10 cellular contexts compared by ENCODE assay signal in the genomic region with DNA sequence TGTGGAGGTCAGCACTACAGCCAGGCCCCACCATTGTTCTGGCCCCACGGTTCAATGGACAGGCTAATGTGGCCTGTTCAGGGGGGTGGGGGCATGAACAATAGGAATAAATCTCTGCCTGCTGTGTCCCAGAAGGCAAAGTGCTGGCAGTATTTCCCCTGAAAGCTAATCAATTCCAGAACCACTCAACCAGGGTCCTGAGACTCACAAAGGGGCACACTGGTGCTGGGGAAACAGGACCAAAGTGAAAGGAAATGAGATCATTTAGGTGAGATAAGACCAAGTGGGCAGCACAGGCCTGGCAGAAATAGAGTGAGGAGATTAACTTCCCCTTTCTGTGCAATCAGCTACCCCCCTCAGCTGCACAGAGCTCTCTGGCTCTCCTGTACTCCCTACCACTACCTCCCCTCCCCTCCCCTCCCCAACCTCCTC. TPM values are rescaled to one million over a fixed set of nuclear protein-coding genes. Genes with fewer than 3 reads are reported as not detected.
A peak's percentile ranks its signal among the peaks of the same experiment; 100 is the strongest.
DNase-seq lines count a peak whose midpoint lies in the region; ATAC-seq and TF ChIP-seq lines count a peak whose summit lies in the region.
"Had no signal": no experiment of that assay in that cellular context is flagged by ENCODE, and none has a peak within 500 bp of the region (broad histone marks: within the 10 kb centered on the region; RNA-seq: fewer than 3 reads in every experiment).

No MANE protein-coding gene starts in this region.

- peaks cover 58% of the 10 kb centered on the region for H3K4me1 Mint-ChIP-seq in activated T-helper 17 cell treated with anti-CD3 and anti-CD28 coated beads, Interleukin-2, amount 50 U/mL, for 72 hours
- H3K4me1 Mint-ChIP-seq in GM23338, result peaks cover 10% of the 10 kb centered on the region
- no peaks in the 10 kb centered on the region for H3K4me1 Mint-ChIP-seq in Caco-2 (ENCODE audit: low read depth, unreplicated experiment)

- H3K27ac Mint-ChIP-seq in activated T-helper 17 cell treated with anti-CD3 and anti-CD28 coated beads, Interleukin-2, amount 50 U/mL, for 72 hours, result peak overlapping the region; percentile 99
- no peak overlapping the region for H3K27ac Mint-ChIP-seq in GM23338
- H3K27ac Mint-ChIP-seq in Caco-2 (ENCODE audit: unreplicated experiment), result no peak overlapping the region
- H3K27ac Mint-ChIP-seq: activated naive CD4-positive, alpha-beta T cell treated with anti-CD3 and anti-CD28 coated beads, Interleukin-2, amount 50 U/mL, for 24 hours had no signal

- H3K9me3 Mint-ChIP-seq in activated T-helper 17 cell treated with anti-CD3 and anti-CD28 coated beads, Interleukin-2, amount 50 U/mL, for 72 hours, result no peaks in the 10 kb centered on the region
- H3K9me3 Mint-ChIP-seq in GM23338 (no peaks in the 10 kb centered on the region), Caco-2 (ENCODE audit: unreplicated experiment) (peaks cover 11% of the 10 kb centered on the region)
- H3K9me3 Mint-ChIP-seq: activated naive CD4-positive, alpha-beta T cell treated with anti-CD3 and anti-CD28 coated beads, Interleukin-2, amount 50 U/mL, for 24 hours had no signal

- peaks cover 14% of the 10 kb centered on the region; the same call in 1 of the 2 replicates for H3K4me1 ChIP-seq in GM23338 (ENCODE audit: insufficient read depth)
- H3K4me1 ChIP-seq in Caco-2, result no peaks in the 10 kb centered on the region

- peak overlapping the region; percentile 16 for H3K4me3 Mint-ChIP-seq in activated T-helper 17 cell treated with anti-CD3 and anti-CD28 coated beads, Interleukin-2, amount 50 U/mL, for 72 hours
- no peak overlapping the region for H3K4me3 Mint-ChIP-seq in GM23338
- no peak overlapping the region for H3K4me3 Mint-ChIP-seq in Caco-2 (ENCODE audit: unreplicated experiment)
- H3K4me3 Mint-ChIP-seq: activated naive CD4-positive, alpha-beta T cell treated with anti-CD3 and anti-CD28 coated beads, Interleukin-2, amount 50 U/mL, for 24 hours had no signal

- peaks cover 5% of the 10 kb centered on the region; the same call in 1 of the 2 replicates for H3K9me2 ChIP-seq in GM23338 (ENCODE audit: insufficient read depth)

- CTCF ChIA-PET in Caco-2 (lab: Charles Lee), result no interaction called here

- ATAC-seq in HG03521 (IDR thresholded peaks at IDR 0.05; ENCODE audit: unreplicated experiment) (peak; percentile 57), GM23338 (no peak)
- ATAC-seq in activated T-helper 17 cell treated with anti-CD3 and anti-CD28 coated beads, Interleukin-2, amount 50 U/mL, for 72 hours (replicated peaks), result no peak

- no peaks in the 10 kb centered on the region for H3K27me3 Mint-ChIP-seq in activated T-helper 17 cell treated with anti-CD3 and anti-CD28 coated beads, Interleukin-2, amount 50 U/mL, for 72 hours
- H3K27me3 Mint-ChIP-seq in GM23338 (ENCODE audit: insufficient read depth, low read depth, poor library complexity), result no peaks in the 10 kb centered on the region
- H3K27me3 Mint-ChIP-seq in Caco-2 (ENCODE audit: insufficient read depth, unreplicated experiment), result no peaks in the 10 kb centered on the region
- H3K27me3 Mint-ChIP-seq: activated naive CD4-positive, alpha-beta T cell treated with anti-CD3 and anti-CD28 coated beads, Interleukin-2, amount 50 U/mL, for 24 hours had no signal

- H2AFZ ChIP-seq in GM23338, result no peak overlapping the region

- no peak overlapping the region for H3K4me2 ChIP-seq in GM23338

- no peaks in the 10 kb centered on the region for H3K9me3 ChIP-seq in Caco-2

- DNase-seq in CD1c-positive myeloid dendritic cell (ENCODE audit: extremely low spot score) (peak; percentile 54), GM20000 (ENCODE audit: low spot score) (peak; percentile 42), GM23338 (ENCODE audit: low spot score) (no peak), Caco-2 (no peak), NCI-H82 (lab: John Stamatoyannopoulos, UW) (no peak), SHP77 (lab: John Stamatoyannopoulos, UW) (no peak)
- DNase-seq: NCI-H1092 had no signal

- intact Hi-C loops in Caco-2 (cut with micrococcal nuclease; ENCODE audit: unreplicated experiment), result no loop called here

- peaks cover 8% of the 10 kb centered on the region for H3K36me3 Mint-ChIP-seq in activated T-helper 17 cell treated with anti-CD3 and anti-CD28 coated beads, Interleukin-2, amount 50 U/mL, for 72 hours (ENCODE audit: low read depth)
- H3K36me3 Mint-ChIP-seq in GM23338 (ENCODE audit: low read depth) (no peaks in the 10 kb centered on the region), Caco-2 (ENCODE audit: insufficient read depth, unreplicated experiment) (peaks cover 5% of the 10 kb centered on the region)
- H3K36me3 Mint-ChIP-seq: activated naive CD4-positive, alpha-beta T cell treated with anti-CD3 and anti-CD28 coated beads, Interleukin-2, amount 50 U/mL, for 24 hours had no signal

- H3K79me2 ChIP-seq in GM23338 (replicated peaks; ENCODE audit: insufficient read depth), result no peaks in the 10 kb centered on the region

- no TSS peak for BruUV-seq in Caco-2 (replicated peaks; lab: Mats Ljungman, UMichigan)

- H4K20me1 ChIP-seq in GM23338 (replicated peaks; ENCODE audit: insufficient read depth), result no peaks in the 10 kb centered on the region

- no peak for TF ChIP-seq CTCF in GM20000 (IDR thresholded peaks at IDR 0.05; ENCODE audit: extremely low read depth, missing control alignments)
- no peak for TF ChIP-seq CTCF in GM23338 (conservative IDR thresholded peaks at IDR 0.05; ENCODE audit: low read depth in 2 of 2)
- no peak for TF ChIP-seq CTCF in Caco-2 (IDR thresholded peaks at IDR 0.05; ENCODE audit: insufficient read depth in 1 of 2, low read depth in 1 of 2, low read length in 1 of 2, severe bottlenecking in 1 of 2, unreplicated experiment in 1 of 2)

- no peaks in the 10 kb centered on the region for H3F3A ChIP-seq in GM23338 (replicated peaks; ENCODE audit: low read depth)

- POLR2A ChIA-PET in Caco-2 (lab: Charles Lee), result no interaction called here

- no peak overlapping the region for H3K27ac ChIP-seq in GM23338 (ENCODE audit: low read depth)

- H3K27me3 ChIP-seq in GM23338 (ENCODE audit: insufficient read depth) (no peaks in the 10 kb centered on the region), Caco-2 (replicated peaks; ENCODE audit: control insufficient read depth, insufficient read depth, low read length) (no peaks in the 10 kb centered on the region)

- no peak overlapping the region for H3K4me3 ChIP-seq in GM23338
- H3K4me3 ChIP-seq in Caco-2 (ENCODE audit: low read depth, low read length), result no peak overlapping the region

- H3K36me3 ChIP-seq in GM23338 (ENCODE audit: insufficient read depth) (no peaks in the 10 kb centered on the region), Caco-2 (ENCODE audit: control insufficient read depth, insufficient read depth, low read length) (no peaks in the 10 kb centered on the region)

TF ChIP-seq in GM23338, 12 proteins besides CTCF, POLR2A, EP300 and RAD21 (continues in another document):
- no peak for TF ChIP-seq EZH2phosphoT487 (IDR thresholded peaks at IDR 0.05; ENCODE audit: unreplicated experiment)
- no peak for TF ChIP-seq NANOG (IDR thresholded peaks at IDR 0.05; ENCODE audit: borderline replicate concordance)
- TF ChIP-seq STAT1 (IDR thresholded peaks at IDR 0.05; ENCODE audit: unreplicated experiment), result no peak
- no peak for TF ChIP-seq JUNB (IDR thresholded peaks at IDR 0.05; ENCODE audit: unreplicated experiment)
- TF ChIP-seq CREB1 (CRISPR knock-in tag; IDR thresholded peaks at IDR 0.05; ENCODE audit: low read depth), result no peak
- no peak for TF ChIP-seq POLR2AphosphoS5 (IDR thresholded peaks at IDR 0.05; ENCODE audit: low read depth)
- TF ChIP-seq, protein P1, sequence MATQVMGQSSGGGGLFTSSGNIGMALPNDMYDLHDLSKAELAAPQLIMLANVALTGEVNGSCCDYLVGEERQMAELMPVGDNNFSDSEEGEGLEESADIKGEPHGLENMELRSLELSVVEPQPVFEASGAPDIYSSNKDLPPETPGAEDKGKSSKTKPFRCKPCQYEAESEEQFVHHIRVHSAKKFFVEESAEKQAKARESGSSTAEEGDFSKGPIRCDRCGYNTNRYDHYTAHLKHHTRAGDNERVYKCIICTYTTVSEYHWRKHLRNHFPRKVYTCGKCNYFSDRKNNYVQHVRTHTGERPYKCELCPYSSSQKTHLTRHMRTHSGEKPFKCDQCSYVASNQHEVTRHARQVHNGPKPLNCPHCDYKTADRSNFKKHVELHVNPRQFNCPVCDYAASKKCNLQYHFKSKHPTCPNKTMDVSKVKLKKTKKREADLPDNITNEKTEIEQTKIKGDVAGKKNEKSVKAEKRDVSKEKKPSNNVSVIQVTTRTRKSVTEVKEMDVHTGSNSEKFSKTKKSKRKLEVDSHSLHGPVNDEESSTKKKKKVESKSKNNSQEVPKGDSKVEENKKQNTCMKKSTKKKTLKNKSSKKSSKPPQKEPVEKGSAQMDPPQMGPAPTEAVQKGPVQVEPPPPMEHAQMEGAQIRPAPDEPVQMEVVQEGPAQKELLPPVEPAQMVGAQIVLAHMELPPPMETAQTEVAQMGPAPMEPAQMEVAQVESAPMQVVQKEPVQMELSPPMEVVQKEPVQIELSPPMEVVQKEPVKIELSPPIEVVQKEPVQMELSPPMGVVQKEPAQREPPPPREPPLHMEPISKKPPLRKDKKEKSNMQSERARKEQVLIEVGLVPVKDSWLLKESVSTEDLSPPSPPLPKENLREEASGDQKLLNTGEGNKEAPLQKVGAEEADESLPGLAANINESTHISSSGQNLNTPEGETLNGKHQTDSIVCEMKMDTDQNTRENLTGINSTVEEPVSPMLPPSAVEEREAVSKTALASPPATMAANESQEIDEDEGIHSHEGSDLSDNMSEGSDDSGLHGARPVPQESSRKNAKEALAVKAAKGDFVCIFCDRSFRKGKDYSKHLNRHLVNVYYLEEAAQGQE (IDR thresholded peaks at IDR 0.05; ENCODE audit: unreplicated experiment), result no peak
- no peak for TF ChIP-seq ZNF331 (CRISPR knock-in tag; IDR thresholded peaks at IDR 0.05; ENCODE audit: low read depth)
- TF ChIP-seq EZH2 (IDR thresholded peaks at IDR 0.05; ENCODE audit: low read depth, unreplicated experiment), result no peak

RNA-seq across cellular contexts. Expression of gene CRYGS, which starts 11.5 kb away (rescaled TPM):
- total RNA-seq in activated T-helper 17 cell treated with anti-CD3 and anti-CD28 coated beads, Interleukin-2, amount 50 U/mL, for 72 hours, result 1 to 10 TPM; 2.4 to 4.9 TPM
- 0.74 and 2.9 TPM in 2 replicates for total RNA-seq in GM23338 (2014; rRNA removed; shearing (Covaris generic))
- polyA plus RNA-seq in GM23338 (2016; fragmentation: Nextera tagmentation; extraction: Ambion mirVana), result 1.8 and 2.0 TPM in 2 replicates
- 1.6 and 3.2 TPM in 2 replicates for total RNA-seq in Caco-2 (2022)

RNA-seq across cellular contexts. Expression of gene TBCCD1, which starts 34.5 kb away (rescaled TPM):
- total RNA-seq in activated T-helper 17 cell treated with anti-CD3 and anti-CD28 coated beads, Interleukin-2, amount 50 U/mL, for 72 hours, result 1 to 10 TPM; 7.8 to 9.7 TPM
- total RNA-seq in GM23338 (2014; rRNA removed; shearing (Covaris generic)), result 16.7 and 22.6 TPM in 2 replicates
- 5.8 and 7.3 TPM in 2 replicates for polyA plus RNA-seq in GM23338 (2016; fragmentation: Nextera tagmentation; extraction: Ambion mirVana)
- total RNA-seq in Caco-2 (2022), result 14.5 and 14.7 TPM in 2 replicates

RNA-seq across cellular contexts. Expression of gene DNAJB11, which starts 37.9 kb away (rescaled TPM):
- total RNA-seq in activated T-helper 17 cell treated with anti-CD3 and anti-CD28 coated beads, Interleukin-2, amount 50 U/mL, for 72 hours, result 10 to 100 TPM; 22.4 to 46.7 TPM
- total RNA-seq in GM23338 (2014; rRNA removed; shearing (Covaris generic)), result 72.5 and 72.6 TPM in 2 replicates
- polyA plus RNA-seq in GM23338 (2016; fragmentation: Nextera tagmentation; extraction: Ambion mirVana), result 66.3 and 85.6 TPM in 2 replicates
- total RNA-seq in Caco-2 (2022), result 93.1 and 95.7 TPM in 2 replicates

Comparison
In these comparisons a context has a peak if more than half of its experiments do, and no peak if none do; other contexts are left out.
1. DNase-seq: peak in CD1c-positive myeloid dendritic cell (single experiment) and GM20000 (single experiment); none in GM23338 (single experiment), Caco-2 (0 of 2), NCI-H82 (single experiment) and SHP77 (0 of 2).